6 cellular contexts compared by ENCODE assay signal in the genomic region with DNA sequence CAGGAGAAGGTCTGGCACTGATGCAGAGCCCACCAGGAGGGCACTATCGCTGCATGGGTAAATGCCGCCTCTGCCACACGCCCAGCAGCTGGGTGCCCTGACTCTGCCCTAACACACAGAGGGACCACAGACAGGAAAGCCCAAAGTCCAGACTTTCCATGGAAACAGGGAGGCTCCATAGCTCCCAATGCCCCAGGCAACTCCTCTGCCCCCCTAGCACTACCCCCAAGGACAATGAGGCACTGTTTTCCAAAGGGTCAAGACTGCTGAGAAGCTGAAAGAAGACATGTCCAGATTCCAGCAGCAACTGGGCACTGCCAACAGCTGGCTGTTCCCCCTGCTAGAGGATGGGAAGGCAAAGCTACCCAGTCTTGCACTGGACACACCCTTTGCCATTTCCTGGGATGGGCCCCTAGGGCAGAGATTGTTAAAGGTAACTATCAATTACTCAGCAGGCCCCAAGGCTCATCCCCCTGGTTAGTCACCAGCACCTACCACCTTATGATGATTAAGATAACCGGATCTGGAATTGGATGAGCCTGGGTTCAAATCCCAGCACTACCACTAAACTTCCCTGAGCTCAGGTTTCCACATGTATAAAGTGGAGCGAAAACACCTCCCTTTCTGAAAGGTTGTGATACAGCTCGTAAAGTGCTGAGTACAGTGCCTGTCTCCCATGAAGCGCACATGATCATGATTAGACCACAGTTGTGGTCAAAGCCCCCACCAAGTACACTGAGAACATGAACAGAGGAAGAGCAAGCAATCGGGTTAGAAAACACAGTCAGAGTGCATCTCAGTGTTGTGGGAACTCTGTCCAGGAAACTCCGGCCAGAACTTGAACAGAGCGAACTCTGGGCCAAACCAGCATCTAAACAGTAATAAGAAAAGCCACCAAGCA. TPM values are rescaled to one million over a fixed set of nuclear protein-coding genes. Genes with fewer than 3 reads are reported as not detected.
A peak's percentile ranks its signal among the peaks of the same experiment; 100 is the strongest.
DNase-seq lines count a peak whose midpoint lies in the region; ATAC-seq, FAIRE-seq and TF ChIP-seq lines count a peak whose summit lies in the region.

No MANE protein-coding gene starts in this region.

- ATAC-seq in esophagus mucosa (peak; percentile 38), HG02623 (IDR thresholded peaks at IDR 0.05; ENCODE audit: unreplicated experiment) (no peak)
- ATAC-seq in stimulated activated effector memory CD8-positive, alpha-beta T cell treated with anti-CD3 and anti-CD28 coated beads, Interleukin-12 subunit alpha, Interleukin-12 subunit beta, amount 100 ng/mL, for 72 hours, result peak; percentile 62

- peak overlapping the region; percentile 96 for H3K27ac Mint-ChIP-seq in stimulated activated effector memory CD8-positive, alpha-beta T cell treated with anti-CD3 and anti-CD28 coated beads, Interleukin-12 subunit alpha, Interleukin-12 subunit beta, amount 100 ng/mL, for 72 hours

- H3K4me3 Mint-ChIP-seq in stimulated activated effector memory CD8-positive, alpha-beta T cell treated with anti-CD3 and anti-CD28 coated beads, Interleukin-12 subunit alpha, Interleukin-12 subunit beta, amount 100 ng/mL, for 72 hours, result peak overlapping the region; percentile 94

- no peaks in the 10 kb centered on the region for H3K9me3 Mint-ChIP-seq in stimulated activated effector memory CD8-positive, alpha-beta T cell treated with anti-CD3 and anti-CD28 coated beads, Interleukin-12 subunit alpha, Interleukin-12 subunit beta, amount 100 ng/mL, for 72 hours

- H3K4me1 Mint-ChIP-seq in stimulated activated effector memory CD8-positive, alpha-beta T cell treated with anti-CD3 and anti-CD28 coated beads, Interleukin-12 subunit alpha, Interleukin-12 subunit beta, amount 100 ng/mL, for 72 hours, result peaks cover 79% of the 10 kb centered on the region

- peaks cover 7% of the 10 kb centered on the region for H3K36me3 Mint-ChIP-seq in stimulated activated effector memory CD8-positive, alpha-beta T cell treated with anti-CD3 and anti-CD28 coated beads, Interleukin-12 subunit alpha, Interleukin-12 subunit beta, amount 100 ng/mL, for 72 hours

- FAIRE-seq in GM12891 (lab: Jason Lieb, UNC), result no peak

- no peak for TF ChIP-seq POLR2A in GM12891 (IDR thresholded peaks at IDR 0.05; ENCODE audit: low read depth, low read length)

- DNase-seq in RKO (ENCODE audit: low spot score) (peak; percentile 83), GM12891 (ENCODE audit: insufficient read length, low spot score) (no peak), HT-29 (ENCODE audit: low spot score) (no peak)
- peak in 1 of 2 donors; percentile 68 for DNase-seq in stimulated activated effector memory CD8-positive, alpha-beta T cell treated with anti-CD3 and anti-CD28 coated beads, Interleukin-12 subunit alpha, Interleukin-12 subunit beta, amount 100 ng/mL, for 72 hours (ENCODE audit: low spot score in 2 of 2)

TF ChIP-seq in GM12891, 5 proteins besides CTCF, POLR2A, EP300 and RAD21:
- TF ChIP-seq POU2F2 (IDR thresholded peaks at IDR 0.05; ENCODE audit: low read depth, low read length) (no peak), TAF1 (IDR thresholded peaks at IDR 0.05; ENCODE audit: low read depth, low read length) (no peak), SPI1 (IDR thresholded peaks at IDR 0.05; ENCODE audit: low read depth, low read length) (no peak), POLR2AphosphoS5 (IDR thresholded peaks at IDR 0.05; ENCODE audit: low read depth, low read length) (no peak), PAX5 (IDR thresholded peaks at IDR 0.05; ENCODE audit: insufficient read depth, low read length, severe bottlenecking) (no peak)

RNA-seq across cellular contexts. Expression of gene PXN, which starts 3.3 kb away (rescaled TPM):
- 23.6 TPM for total RNA-seq in esophagus mucosa
- 17.6 TPM for polyA plus RNA-seq in GM12891 (2012; ENCODE audit: low read depth, missing spikeins)
- total RNA-seq in HT-29 (2014; rRNA removed; shearing (Covaris generic)), result 59.7 and 63.0 TPM in 2 replicates

RNA-seq across cellular contexts. Expression of gene RNU4-2, which starts 29.5 kb away (rescaled TPM):
- total RNA-seq in esophagus mucosa, result 53,824 TPM
- polyA plus RNA-seq in GM12891 (2012; ENCODE audit: low read depth, missing spikeins), result 266 TPM
- total RNA-seq in HT-29 (2014; rRNA removed; shearing (Covaris generic)), result under 0.01 TPM in 1 of 2 replicates, not detected in the other

RNA-seq across cellular contexts. Expression of gene RNU4-1, which starts 30.8 kb away (rescaled TPM):
- 20,765 TPM for total RNA-seq in esophagus mucosa
- 207 TPM for polyA plus RNA-seq in GM12891 (2012; ENCODE audit: low read depth, missing spikeins)
- total RNA-seq in HT-29 (2014; rRNA removed; shearing (Covaris generic)), result under 0.01 TPM in 1 of 2 replicates, not detected in the other

RNA-seq across cellular contexts. Expression of gene SIRT4, which starts 39.9 kb away (rescaled TPM):
- 0.64 TPM for total RNA-seq in esophagus mucosa
- 0.76 TPM for polyA plus RNA-seq in GM12891 (2012; ENCODE audit: low read depth, missing spikeins)
- 0.05 TPM in 1 of 2 replicates, not detected in the other for total RNA-seq in HT-29 (2014; rRNA removed; shearing (Covaris generic))

Comparison
In these comparisons a context has a peak if more than half of its experiments do, and no peak if none do; other contexts are left out.
1. RNA of gene RNU4-2, which starts 29.5 kb away (total RNA-seq): 53,824 TPM in esophagus mucosa (single experiment); under 0.01 TPM in HT-29; every median in the first group is over 1,000 times any median in the second.
2. RNA of gene RNU4-1, which starts 30.8 kb away (total RNA-seq): 20,765 TPM in esophagus mucosa (single experiment); under 0.01 TPM in HT-29; every median in the first group is over 1,000 times any median in the second.